ENCODE assay signal across 1 cellular context in the genomic region with DNA sequence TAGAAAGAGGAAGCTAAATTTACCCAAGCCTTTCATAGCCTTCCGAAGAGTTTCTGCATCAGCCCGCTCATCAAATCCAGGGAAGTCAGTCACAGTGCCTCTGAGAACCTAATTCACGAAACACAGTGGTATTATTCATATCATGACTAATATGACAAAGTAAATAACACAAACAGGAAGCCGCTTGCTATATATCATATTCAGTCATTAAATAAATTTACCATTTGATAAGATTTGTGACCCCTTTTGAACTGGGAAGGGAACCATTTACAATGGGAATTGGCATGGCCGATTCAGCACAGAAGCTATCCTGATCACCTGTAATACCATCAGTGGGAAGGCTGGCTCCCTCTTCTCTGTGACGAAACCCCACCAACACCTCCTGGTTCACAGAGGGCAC.
TF ChIP-seq lines count a peak whose summit lies in the region.

No MANE protein-coding gene starts in this region.

TF ChIP-seq in GM23338, 12 proteins besides CTCF, POLR2A, EP300 and RAD21:
- TF ChIP-seq ZNF462 (CRISPR knock-in tag; IDR thresholded peaks at IDR 0.05) = no peak
